ENCODE assay signal across 21 cellular contexts in genomic region chr2:170991398-170992185, GRCh38.
DNase-seq lines count a peak whose midpoint lies in the region; ATAC-seq, FAIRE-seq and TF ChIP-seq lines count a peak whose summit lies in the region.
"Had no signal": no experiment of that assay in that cellular context is flagged by ENCODE, and none has a peak within 500 bp of the region (broad histone marks: within the 10 kb centered on the region; RNA-seq: fewer than 3 reads in every experiment).

No MANE protein-coding gene starts in this region.

- TF ChIP-seq RAD21 in HepG2 (CRISPR knock-in tag; IDR thresholded peaks at IDR 0.05) = no peak

- in situ Hi-C loops in HepG2 (cut with HindIII; ENCODE audit: extremely low pct_ligation_motif_present, low pct_unique_long_range_greater_than_20kb) = no loop called here

- TF ChIP-seq EP300 in HepG2 (IDR thresholded peaks at IDR 0.05; ENCODE audit: low read depth in 2 of 2, low read length in 2 of 2) (no peak), HepG2 (CRISPR knock-in tag; IDR thresholded peaks at IDR 0.05; ENCODE audit: borderline replicate concordance) (no peak)

- CTCF ChIA-PET in HepG2 (lab: Yijun Ruan, JAX; ENCODE audit: low intra/inter-chr PET ratio, low total read pairs) (no interaction called here), OCI-LY7 (lab: Charles Lee; ENCODE audit: unreplicated experiment) (no interaction called here)

- ATAC-seq in HepG2 = no peak
- no peak for ATAC-seq in right lobe of liver
- no peak for ATAC-seq in GM21717 (IDR thresholded peaks at IDR 0.05; ENCODE audit: unreplicated experiment)
- ATAC-seq in GM21576 (IDR thresholded peaks at IDR 0.05; ENCODE audit: unreplicated experiment) = no peak
- ATAC-seq: activated T-cell treated with anti-CD3 and anti-CD28 coated beads, Interleukin-2, amount 50 U/mL, for 4 hours; left colon; sciatic nerve; stimulated activated naive CD8-positive, alpha-beta T cell treated with anti-CD3 and anti-CD28 coated beads, Interleukin-15, amount 100 ng/mL, for 72 hours had no signal

- no peaks in the 10 kb centered on the region for H3K9me3 ChIP-seq in HepG2 (ENCODE audit: low read length)
- no peaks in the 10 kb centered on the region for H3K9me3 ChIP-seq in right lobe of liver
- no peaks in the 10 kb centered on the region for H3K9me3 ChIP-seq in OCI-LY7 (ENCODE audit: low read length)

- H2AFZ ChIP-seq in HepG2 (ENCODE audit: low read length) (no peak overlapping the region), OCI-LY7 (ENCODE audit: low read length) (no peak overlapping the region)

- H3K27me3 ChIP-seq in HepG2 (ENCODE audit: control insufficient read depth in 1 of 2, insufficient read depth in 2 of 2, low read length in 2 of 2) (no peaks in the 10 kb centered on the region), right lobe of liver (no peaks in the 10 kb centered on the region)

- WGBS in HepG2 (ENCODE audit: low lambda C conversion rate) = 96% methylated on average over 5 of the region's 5 CpGs
- WGBS in right lobe of liver (ENCODE audit: insufficient coverage, low coverage, low lambda C conversion rate, missing lambda C conversion rate) = 90% methylated on average over 5 of the region's 5 CpGs

- TF ChIP-seq CTCF in HepG2 (CRISPR knock-in tag; IDR thresholded peaks at IDR 0.05) = no peak
- no peak for TF ChIP-seq CTCF in right lobe of liver (IDR thresholded peaks at IDR 0.05)
- peak; percentile 65 for TF ChIP-seq CTCF in OCI-LY7 (conservative IDR thresholded peaks at IDR 0.05; ENCODE audit: low read length)
- peak; percentile 53 for TF ChIP-seq CTCF in choroid plexus epithelial cell (conservative IDR thresholded peaks at IDR 0.05; ENCODE audit: low read depth, low read length)

- H3K4me3 ChIP-seq in HepG2 (replicated peaks in 1 of 3; ENCODE audit: insufficient read depth in 1 of 3, low read depth in 2 of 3, low read length in 3 of 3) (no peak overlapping the region), right lobe of liver (no peak overlapping the region), OCI-LY7 (ENCODE audit: low read depth, low read length, poor library complexity, severe bottlenecking) (no peak overlapping the region), choroid plexus epithelial cell (ENCODE audit: low read depth, low read length) (no peak overlapping the region)

- no peaks in the 10 kb centered on the region for H3K9me2 ChIP-seq in OCI-LY7 (ENCODE audit: insufficient read depth, low read length)

- POLR2A ChIA-PET in HepG2 (lab: Yijun Ruan, JAX) = no interaction called here
- POLR2A ChIA-PET in OCI-LY7 (lab: Charles Lee) = no interaction called here

- peaks cover 21 to 38% of the 10 kb centered on the region in 2 experiments; a peak in 4 of 5 replicates for H3K36me3 ChIP-seq in HepG2 (replicated peaks in 1 of 2; ENCODE audit: control insufficient read depth in 1 of 2, insufficient read depth in 2 of 2, low read length in 2 of 2)
- peaks cover 0 to 42% (median 5%) of the 10 kb centered on the region in 4 donors for H3K36me3 ChIP-seq in right lobe of liver
- H3K36me3 ChIP-seq in OCI-LY7 (ENCODE audit: insufficient read depth, low read length) = peaks cover 95% of the 10 kb centered on the region

- no peaks in the 10 kb centered on the region for H4K20me1 ChIP-seq in HepG2 (ENCODE audit: insufficient read depth, low read length)
- no peaks in the 10 kb centered on the region for H4K20me1 ChIP-seq in OCI-LY7 (ENCODE audit: insufficient read depth, low read length)

- H3K79me2 ChIP-seq in HepG2 (ENCODE audit: insufficient read depth, low read length) = no peaks in the 10 kb centered on the region
- H3K79me2 ChIP-seq in OCI-LY7 (ENCODE audit: insufficient read depth, low read depth, low read length) = no peaks in the 10 kb centered on the region

- no peak for FAIRE-seq in HepG2 (lab: Jason Lieb, UNC)
- FAIRE-seq: endometrium had no signal

- no peak for TF ChIP-seq POLR2A in HepG2 (IDR thresholded peaks at IDR 0.05; ENCODE audit: insufficient read depth in 1 of 2, low read depth in 2 of 2, low read length in 2 of 2)
- no peak for TF ChIP-seq POLR2A in right lobe of liver (IDR thresholded peaks at IDR 0.05)

- no peak for DNase-seq in HepG2 (ENCODE audit: low spot score)
- DNase-seq in right lobe of liver = no peak
- DNase-seq in OCI-LY7 (ENCODE audit: low spot score) = no peak
- no peak for DNase-seq in choroid plexus epithelial cell (ENCODE audit: low read depth)
- no peak for DNase-seq in 8988T
- DNase-seq in DMS114 treated with DMSO at 0.1 percent for 48 hours (lab: John Stamatoyannopoulos, UW; ENCODE audit: unreplicated experiment) = no peak
- DNase-seq: ACHN; activated CD4-positive, alpha-beta memory T cell treated with anti-CD3 and anti-CD28 coated beads for 36 hours; activated T-cell treated with anti-CD3 and anti-CD28 coated beads, Interleukin-2, amount 50 U/mL, for 4 hours; central memory CD4-positive, alpha-beta T cell; EL; foreskin fibroblast; Karpas-422; left colon; NCI-H1417 treated with DMSO at 0.1 percent for 48 hours; RPMI8226; stimulated activated naive CD8-positive, alpha-beta T cell treated with anti-CD3 and anti-CD28 coated beads, Interleukin-15, amount 100 ng/mL, for 72 hours had no signal

- H3K4me2 ChIP-seq in HepG2 (ENCODE audit: low read depth, low read length) (no peak overlapping the region), OCI-LY7 (ENCODE audit: low read length) (no peak overlapping the region)

- intact Hi-C loops in HepG2 (cut with micrococcal nuclease; ENCODE audit: unreplicated experiment) = no loop called here
- intact Hi-C loops in right lobe of liver (cut with DNase I) = no loop called here
- intact Hi-C loops in OCI-LY7 (cut with micrococcal nuclease; ENCODE audit: unreplicated experiment) = no loop called here

- no TSS peak for BruUV-seq in HepG2 (replicated peaks; lab: Mats Ljungman, UMichigan)
- no TSS peak for BruUV-seq in OCI-LY7 (replicated peaks; lab: Mats Ljungman, UMichigan)

- H3K4me1 ChIP-seq in HepG2 (ENCODE audit: insufficient read depth, low read length) (no peaks in the 10 kb centered on the region), right lobe of liver (no peaks in the 10 kb centered on the region), OCI-LY7 (ENCODE audit: insufficient read depth, low read length, poor library complexity, severe bottlenecking) (no peaks in the 10 kb centered on the region)

- H3K27ac ChIP-seq in HepG2 (ENCODE audit: extremely low read length, insufficient read depth, low read length) = no peak overlapping the region
- H3K27ac ChIP-seq in right lobe of liver = no peak overlapping the region
- no peak overlapping the region for H3K27ac ChIP-seq in OCI-LY7 (ENCODE audit: low read depth, low read length, poor library complexity, severe bottlenecking)

- H3K9ac ChIP-seq in HepG2 (ENCODE audit: insufficient read depth, low read depth, low read length) = no peak overlapping the region

TF ChIP-seq in HepG2, 621 proteins besides CTCF, POLR2A, EP300 and RAD21:
- TF ChIP-seq MBNL3 (CRISPR knock-in tag; conservative IDR thresholded peaks at IDR 0.05) = no peak
- peak; percentile 36 for TF ChIP-seq STAG1 (CRISPR knock-in tag; IDR thresholded peaks at IDR 0.05)

Comparison
In these comparisons a context has a peak if more than half of its experiments do, and no peak if none do; other contexts are left out.
1. CTCF ChIP-seq: peak in OCI-LY7 (single experiment) and choroid plexus epithelial cell (single experiment); none in HepG2 (single experiment) and right lobe of liver (0 of 4).